Comparison of ENCODE assay signal across 12 cellular contexts in genomic region chr16:73016488-73016830, GRCh38. TPM values are rescaled to one million over a fixed set of nuclear protein-coding genes. Genes with fewer than 3 reads are reported as not detected.
DNase-seq lines count a peak whose midpoint lies in the region; ATAC-seq, FAIRE-seq and TF ChIP-seq lines count a peak whose summit lies in the region.
"Had no signal": no experiment of that assay in that cellular context is flagged by ENCODE, and none has a peak within 500 bp of the region (broad histone marks: within the 10 kb centered on the region; RNA-seq: fewer than 3 reads in every experiment).

No MANE protein-coding gene starts in this region.

- H2BK15ac ChIP-seq in neuronal stem cell (ENCODE audit: low read length): no peak overlapping the region

- TF ChIP-seq POLR2A in upper lobe of left lung (IDR thresholded peaks at IDR 0.05): no peak

- no peak overlapping the region for H3K4ac ChIP-seq in neuronal stem cell (ENCODE audit: low read length)

- H3K4me1 Mint-ChIP-seq in astrocyte (ENCODE audit: low read depth, unreplicated experiment): peaks cover 26% of the 10 kb centered on the region
- H3K4me1 Mint-ChIP-seq: central memory CD8-positive, alpha-beta T cell had no signal

- no peaks in the 10 kb centered on the region for H3K27me3 Mint-ChIP-seq in astrocyte (ENCODE audit: low read depth, unreplicated experiment)
- H3K27me3 Mint-ChIP-seq: central memory CD8-positive, alpha-beta T cell had no signal

- H2BK12ac ChIP-seq in neuronal stem cell (ENCODE audit: low read length): no peak overlapping the region

- no peak overlapping the region for H2AFZ ChIP-seq in astrocyte (ENCODE audit: low read depth, low read length)
- H2AFZ ChIP-seq in neuronal stem cell (ENCODE audit: low read length): no peak overlapping the region

- no peak overlapping the region for H4K8ac ChIP-seq in neuronal stem cell (ENCODE audit: low read depth, low read length)

- H3K27ac ChIP-seq in astrocyte (ENCODE audit: low read depth, low read length) (no peak overlapping the region), upper lobe of left lung (peak overlapping the region; percentile 27 to 67 (median 59)), neuronal stem cell (replicated peaks; ENCODE audit: low read length) (no peak overlapping the region)

- H3K9ac ChIP-seq in astrocyte (ENCODE audit: low read length): no peak overlapping the region
- no peak overlapping the region for H3K9ac ChIP-seq in neuronal stem cell (ENCODE audit: low read depth, low read length, poor library complexity)

- no peak for TF ChIP-seq EP300 in upper lobe of left lung (IDR thresholded peaks at IDR 0.05)

- H3K4me3 Mint-ChIP-seq in astrocyte (ENCODE audit: unreplicated experiment): no peak overlapping the region
- H3K4me3 Mint-ChIP-seq: central memory CD8-positive, alpha-beta T cell had no signal

- H4K20me1 ChIP-seq in astrocyte (ENCODE audit: insufficient read depth, low read length): peaks cover 41% of the 10 kb centered on the region

- peak; percentile 1 for DNase-seq in NCI-H2196 treated with DMSO at 0.1 percent for 48 hours (lab: John Stamatoyannopoulos, UW; ENCODE audit: unreplicated experiment)
- no peak for DNase-seq in NCI-H2196 (lab: John Stamatoyannopoulos, UW; ENCODE audit: unreplicated experiment)
- no peak for DNase-seq in astrocyte (ENCODE audit: low read depth)
- DNase-seq in upper lobe of left lung: no peak
- no peak for DNase-seq in neuronal stem cell (ENCODE audit: low spot score)
- DNase-seq in SKM-1 treated with dmso at 0.1 percent for 144 hours (lab: John Stamatoyannopoulos, UW; ENCODE audit: unreplicated experiment): no peak
- DNase-seq in T-helper 9 cell: no peak
- DNase-seq: activated CD4-positive, alpha-beta T cell treated with anti-CD3 and anti-CD28 coated beads for 48 hours; NCI-H226 had no signal

- ATAC-seq in HG02981 (IDR thresholded peaks at IDR 0.05; ENCODE audit: unreplicated experiment) (peak; percentile 43), upper lobe of left lung (ENCODE audit: low FRiP score in 2 of 2) (no peak)
- ATAC-seq: sciatic nerve had no signal

- no peak overlapping the region for H3K14ac ChIP-seq in neuronal stem cell (ENCODE audit: low read length)

- H3K79me2 ChIP-seq in astrocyte (ENCODE audit: insufficient read depth, low read length): peaks cover 88% of the 10 kb centered on the region

- no peaks in the 10 kb centered on the region for H3K36me3 Mint-ChIP-seq in astrocyte (ENCODE audit: low read depth, unreplicated experiment)

- WGBS in upper lobe of left lung, 2 donors: 47 to 50% methylated on average over 2 of the region's 2 CpGs
- WGBS in neuronal stem cell (ENCODE audit: extremely low coverage in 2 of 2, insufficient read length in 2 of 2, insufficient replicate concordance in 1 of 2), 2 donors: no CpG with 5 or more reads among the region's 2 CpGs

- H3K23ac ChIP-seq in neuronal stem cell (ENCODE audit: low read depth, low read length, poor library complexity): no peak overlapping the region

- H3K4me1 ChIP-seq in astrocyte (ENCODE audit: insufficient read depth, low read length) (peaks cover 34% of the 10 kb centered on the region), upper lobe of left lung (peaks cover 31 to 45% (median 35%) of the 10 kb centered on the region in 4 donors), neuronal stem cell (ENCODE audit: control insufficient read depth in 2 of 2, insufficient read depth in 1 of 2, low read depth in 1 of 2, low read length in 2 of 2) (peaks cover 7 to 16% of the 10 kb centered on the region in 2 donors)

- no peak overlapping the region for H2AK5ac ChIP-seq in neuronal stem cell (ENCODE audit: low read depth, low read length)

- peak overlapping the region; percentile 38 for H3K4me2 ChIP-seq in astrocyte (ENCODE audit: low read length)
- no peak overlapping the region for H3K4me2 ChIP-seq in neuronal stem cell (ENCODE audit: insufficient read depth, low read length, poor library complexity, severe bottlenecking)

- H3K9me3 Mint-ChIP-seq in astrocyte (ENCODE audit: unreplicated experiment): no peaks in the 10 kb centered on the region

- no peak overlapping the region for H2BK120ac ChIP-seq in neuronal stem cell (ENCODE audit: low read depth, low read length)

- no peak overlapping the region for H2BK5ac ChIP-seq in neuronal stem cell (ENCODE audit: low read length)

- H3K9me3 ChIP-seq in astrocyte (ENCODE audit: insufficient read depth, low read depth, low read length): no peaks in the 10 kb centered on the region
- H3K9me3 ChIP-seq in upper lobe of left lung: no peaks in the 10 kb centered on the region
- H3K9me3 ChIP-seq in neuronal stem cell (replicated peaks in 1 of 2; ENCODE audit: control insufficient read depth in 2 of 2, insufficient read depth in 1 of 2, low read depth in 1 of 2, low read length in 2 of 2): peaks cover 0 to 10% of the 10 kb centered on the region in 2 donors

- H3K27ac Mint-ChIP-seq in astrocyte (ENCODE audit: unreplicated experiment): no peak overlapping the region

- no peaks in the 10 kb centered on the region for H3K27me3 ChIP-seq in astrocyte (ENCODE audit: insufficient read depth, low read length)
- H3K27me3 ChIP-seq in upper lobe of left lung: no peaks in the 10 kb centered on the region
- peaks cover 0 to 2% (median 0%) of the 10 kb centered on the region in 3 experiments for H3K27me3 ChIP-seq in neuronal stem cell (ENCODE audit: control insufficient read depth in 3 of 3, insufficient read depth in 3 of 3, low read depth in 1 of 3, low read length in 3 of 3)

- H3K4me3 ChIP-seq in astrocyte (ENCODE audit: insufficient read depth, low read depth, low read length) (no peak overlapping the region), upper lobe of left lung (no peak overlapping the region), neuronal stem cell (ENCODE audit: low read length in 2 of 2) (no peak overlapping the region)

- peaks cover 4% of the 10 kb centered on the region for H3K79me1 ChIP-seq in neuronal stem cell (ENCODE audit: low read depth, low read length)

- H3K18ac ChIP-seq in neuronal stem cell (ENCODE audit: low read length): no peak overlapping the region

- TF ChIP-seq CTCF in astrocyte (IDR thresholded peaks at IDR 0.05; ENCODE audit: insufficient read depth, low read depth, low read length) (no peak), upper lobe of left lung (IDR thresholded peaks at IDR 0.05) (no peak)

- FAIRE-seq in astrocyte (lab: Jason Lieb, UNC): no peak

- H4K91ac ChIP-seq in neuronal stem cell (ENCODE audit: low read depth, low read length, poor library complexity): no peak overlapping the region

- H3K36me3 ChIP-seq in astrocyte (ENCODE audit: insufficient read depth, low read length) (no peaks in the 10 kb centered on the region), upper lobe of left lung (no peaks in the 10 kb centered on the region), neuronal stem cell (replicated peaks in 1 of 2; ENCODE audit: control insufficient read depth in 2 of 2, insufficient read depth in 2 of 2, low read length in 2 of 2) (peaks cover 0 to 16% of the 10 kb centered on the region in 2 donors)

RNA-seq across cellular contexts. Expression of gene ZFHX3, which starts 31.5 kb away (rescaled TPM):
- total RNA-seq in astrocyte (18.0 and 19.7 TPM in 2 replicates), upper lobe of left lung (10 to 100 TPM; 22.4 to 40.3 (median 27.0) TPM)
- 1.8 TPM for polyA plus RNA-seq in neuronal stem cell (2013, experiment 1 of 2)
- 2.1 TPM for polyA plus RNA-seq in neuronal stem cell (2013, experiment 2 of 2)

Comparison
In these comparisons a context has a peak if more than half of its experiments do, and no peak if none do; other contexts are left out.
1. H3K27ac ChIP-seq: peak in upper lobe of left lung (4 of 4); none in astrocyte (single experiment) and neuronal stem cell (single experiment).